Comparison of ENCODE assay signal across 9 cellular contexts in the genomic region with DNA sequence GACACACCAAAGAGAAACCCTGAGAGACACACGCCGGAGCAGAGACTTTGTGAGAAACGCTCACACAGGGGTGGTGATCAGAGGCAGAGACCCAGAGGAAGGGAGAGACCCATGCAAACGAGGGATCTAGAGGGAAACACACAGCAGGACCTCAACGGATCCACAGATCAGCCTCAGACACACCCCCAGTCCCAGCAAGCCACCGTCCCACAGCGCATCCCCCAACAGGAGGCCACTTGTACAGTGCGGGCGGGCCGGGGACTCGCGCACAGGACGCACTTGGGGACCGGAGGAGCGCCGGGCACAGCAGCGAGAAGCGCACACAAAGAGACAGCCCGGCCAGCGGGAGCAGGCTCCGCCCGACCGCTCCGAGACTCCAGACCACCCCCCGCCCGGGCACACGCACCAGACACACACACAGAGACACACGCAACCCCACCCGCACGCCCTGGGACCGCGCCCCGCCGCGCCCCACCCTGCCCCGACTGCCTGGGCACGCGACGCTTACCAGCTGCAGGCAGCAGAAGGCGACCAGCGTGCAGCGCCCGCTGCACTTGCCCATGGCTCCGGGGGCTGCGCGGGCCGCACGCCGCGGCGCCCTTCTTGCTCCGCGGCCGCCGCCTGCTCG. TPM values are rescaled to one million over a fixed set of nuclear protein-coding genes. Genes with fewer than 3 reads are reported as not detected.
DNase-seq lines count a peak whose midpoint lies in the region; ATAC-seq and TF ChIP-seq lines count a peak whose summit lies in the region.
"Had no signal": no experiment of that assay in that cellular context is flagged by ENCODE, and none has a peak within 500 bp of the region (broad histone marks: within the 10 kb centered on the region; RNA-seq: fewer than 3 reads in every experiment).

No MANE protein-coding gene starts in this region.

- no peaks in the 10 kb centered on the region for H3K9me3 Mint-ChIP-seq in endodermal cell

- no peak for TF ChIP-seq EP300 in neural cell (conservative IDR thresholded peaks at IDR 0.05; ENCODE audit: poor library complexity, severe bottlenecking)

- TF ChIP-seq CTCF in endodermal cell (conservative IDR thresholded peaks at IDR 0.05) (no peak), neural cell (IDR thresholded peaks at IDR 0.05; ENCODE audit: poor library complexity, severe bottlenecking) (no peak)

- no peaks in the 10 kb centered on the region for H3F3A ChIP-seq in neural cell (ENCODE audit: insufficient read depth, low read length, poor library complexity, severe bottlenecking)

- peak overlapping the region; percentile 8 for H3K9ac ChIP-seq in endodermal cell (ENCODE audit: extremely low read depth, low read length, poor library complexity, severe bottlenecking)
- H3K9ac ChIP-seq in neural cell (ENCODE audit: low read length): peak overlapping the region; percentile 90

- H3K4me2 ChIP-seq in neural cell (ENCODE audit: low read length): peak overlapping the region; percentile 95

- WGBS in endodermal cell (ENCODE audit: insufficient coverage in 1 of 2, insufficient read length in 1 of 2), 2 experiments: 1 to 5% methylated on average over 8 to 56 of the region's 56 CpGs

- peaks cover 54% of the 10 kb centered on the region for H3K79me2 ChIP-seq in neural cell (replicated peaks; ENCODE audit: insufficient read depth, low read length)

- H3K9me2 ChIP-seq in neural cell (ENCODE audit: insufficient read depth, low read length): no peaks in the 10 kb centered on the region

- H3K9me3 ChIP-seq in endodermal cell (ENCODE audit: control insufficient read depth, low read length) (no peaks in the 10 kb centered on the region), neural cell (ENCODE audit: low read length) (no peaks in the 10 kb centered on the region)

- peak; percentile 53 for TF ChIP-seq RAD21 in neural cell (conservative IDR thresholded peaks at IDR 0.05)

- H3K27ac ChIP-seq in endodermal cell (ENCODE audit: low read depth, low read length): peak overlapping the region; percentile 62
- peak overlapping the region; percentile 82 for H3K27ac ChIP-seq in neural cell (ENCODE audit: low read length)
- H3K27ac ChIP-seq: C4-2B had no signal

- H3K4me1 Mint-ChIP-seq in endodermal cell: peaks cover 13% of the 10 kb centered on the region

- H3K4me3 Mint-ChIP-seq in endodermal cell: peak overlapping the region; percentile 71

- in situ Hi-C loops in ACHN (cut with HindIII; ENCODE audit: low pct_ligation_motif_present, low pct_unique_long_range_greater_than_20kb, low sequenced_read_pairs): no loop called here

- H3K27ac Mint-ChIP-seq in endodermal cell: peak overlapping the region; percentile 39

- peak overlapping the region; percentile 80 for H3K4me3 ChIP-seq in endodermal cell (ENCODE audit: low read length)
- H3K4me3 ChIP-seq in neural cell (ENCODE audit: low read length): peak overlapping the region; percentile 93

- H3K27me3 ChIP-seq in endodermal cell (ENCODE audit: control insufficient read depth, insufficient read depth, low read length, poor library complexity, severe bottlenecking) (peaks cover 26% of the 10 kb centered on the region), neural cell (ENCODE audit: insufficient read depth, low read depth, low read length) (no peaks in the 10 kb centered on the region)

- H4K20me1 ChIP-seq in neural cell (ENCODE audit: insufficient read depth): no peaks in the 10 kb centered on the region

- peaks cover 5% of the 10 kb centered on the region for H3K4me1 ChIP-seq in endodermal cell (ENCODE audit: control insufficient read depth, insufficient read depth, low read length)

- H3K27me3 Mint-ChIP-seq in endodermal cell (ENCODE audit: insufficient read depth): peaks cover 49% of the 10 kb centered on the region

- ATAC-seq in HG02885 (IDR thresholded peaks at IDR 0.05; ENCODE audit: poor library complexity, unreplicated experiment) (no peak), GM21390 (IDR thresholded peaks at IDR 0.05; ENCODE audit: unreplicated experiment) (no peak)

- H3K36me3 ChIP-seq in endodermal cell (ENCODE audit: control insufficient read depth, insufficient read depth, low read length) (no peaks in the 10 kb centered on the region), neural cell (ENCODE audit: insufficient read depth, low read length) (no peaks in the 10 kb centered on the region)

- DNase-seq in NCI-H1092 treated with DMSO at 0.1 percent for 48 hours (lab: John Stamatoyannopoulos, UW) (peak; percentile 57), NCI-H1092 (lab: John Stamatoyannopoulos, UW) (no peak), NCI-H526 (lab: John Stamatoyannopoulos, UW) (peak; percentile 88 to 94), endodermal cell (peak; percentile 85), ACHN (no peak)

- H2AFZ ChIP-seq in neural cell (ENCODE audit: low read depth, low read length): peak overlapping the region; percentile 88

- H3K36me3 Mint-ChIP-seq in endodermal cell (ENCODE audit: low read depth): no peaks in the 10 kb centered on the region

TF ChIP-seq in neural cell, 6 proteins besides CTCF, POLR2A, EP300 and RAD21:
- TF ChIP-seq SMC3 (conservative IDR thresholded peaks at IDR 0.05; ENCODE audit: poor library complexity): peak; percentile 56
- TF ChIP-seq EZH2 (IDR thresholded peaks at IDR 0.05; ENCODE audit: borderline replicate concordance, insufficient read depth, low read length, poor library complexity, severe bottlenecking): no peak
- TF ChIP-seq POLR2AphosphoS5 (IDR thresholded peaks at IDR 0.05): peak; percentile 66
- TF ChIP-seq, protein P1, sequence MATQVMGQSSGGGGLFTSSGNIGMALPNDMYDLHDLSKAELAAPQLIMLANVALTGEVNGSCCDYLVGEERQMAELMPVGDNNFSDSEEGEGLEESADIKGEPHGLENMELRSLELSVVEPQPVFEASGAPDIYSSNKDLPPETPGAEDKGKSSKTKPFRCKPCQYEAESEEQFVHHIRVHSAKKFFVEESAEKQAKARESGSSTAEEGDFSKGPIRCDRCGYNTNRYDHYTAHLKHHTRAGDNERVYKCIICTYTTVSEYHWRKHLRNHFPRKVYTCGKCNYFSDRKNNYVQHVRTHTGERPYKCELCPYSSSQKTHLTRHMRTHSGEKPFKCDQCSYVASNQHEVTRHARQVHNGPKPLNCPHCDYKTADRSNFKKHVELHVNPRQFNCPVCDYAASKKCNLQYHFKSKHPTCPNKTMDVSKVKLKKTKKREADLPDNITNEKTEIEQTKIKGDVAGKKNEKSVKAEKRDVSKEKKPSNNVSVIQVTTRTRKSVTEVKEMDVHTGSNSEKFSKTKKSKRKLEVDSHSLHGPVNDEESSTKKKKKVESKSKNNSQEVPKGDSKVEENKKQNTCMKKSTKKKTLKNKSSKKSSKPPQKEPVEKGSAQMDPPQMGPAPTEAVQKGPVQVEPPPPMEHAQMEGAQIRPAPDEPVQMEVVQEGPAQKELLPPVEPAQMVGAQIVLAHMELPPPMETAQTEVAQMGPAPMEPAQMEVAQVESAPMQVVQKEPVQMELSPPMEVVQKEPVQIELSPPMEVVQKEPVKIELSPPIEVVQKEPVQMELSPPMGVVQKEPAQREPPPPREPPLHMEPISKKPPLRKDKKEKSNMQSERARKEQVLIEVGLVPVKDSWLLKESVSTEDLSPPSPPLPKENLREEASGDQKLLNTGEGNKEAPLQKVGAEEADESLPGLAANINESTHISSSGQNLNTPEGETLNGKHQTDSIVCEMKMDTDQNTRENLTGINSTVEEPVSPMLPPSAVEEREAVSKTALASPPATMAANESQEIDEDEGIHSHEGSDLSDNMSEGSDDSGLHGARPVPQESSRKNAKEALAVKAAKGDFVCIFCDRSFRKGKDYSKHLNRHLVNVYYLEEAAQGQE (IDR thresholded peaks at IDR 0.05; ENCODE audit: borderline replicate concordance): peak; percentile 73
- TF ChIP-seq TAF1 (IDR thresholded peaks at IDR 0.05; ENCODE audit: low read depth): peak; percentile 29
- TF ChIP-seq MXI1 (conservative IDR thresholded peaks at IDR 0.05; ENCODE audit: poor library complexity, severe bottlenecking): peak; percentile 68
TF ChIP-seq in neural cell: peak in this region for 5.

RNA-seq across cellular contexts. Expression of gene NKAIN1, which starts 0.6 kb away (rescaled TPM):
- 10 to 100 TPM in 1 of 2 donors, 1 to 10 TPM in 1; 7.0 to 13.2 TPM for total RNA-seq in endodermal cell
- polyA plus RNA-seq in endodermal cell (2013, experiment 1 of 2): 74.2 TPM
- 73.3 TPM for polyA plus RNA-seq in endodermal cell (2013, experiment 2 of 2)
- 33.4 and 55.3 TPM in 2 replicates for polyA plus RNA-seq in neural cell
- polyA minus RNA-seq in neural cell: 52.8 and 54.5 TPM in 2 replicates

RNA-seq across cellular contexts. Expression of gene SNRNP40, which starts 57.5 kb away (rescaled TPM):
- 100 to 1,000 TPM in 1 of 2 donors, 10 to 100 TPM in 1; 98.6 to 141 TPM for total RNA-seq in endodermal cell
- 83.7 TPM for polyA plus RNA-seq in endodermal cell (2013, experiment 1 of 2)
- 75.8 TPM for polyA plus RNA-seq in endodermal cell (2013, experiment 2 of 2)
- 87.2 and 117 TPM in 2 replicates for polyA plus RNA-seq in neural cell
- polyA minus RNA-seq in neural cell: 106 and 123 TPM in 2 replicates

RNA-seq across cellular contexts. Expression of gene ZCCHC17, which starts 57.7 kb away (rescaled TPM):
- total RNA-seq in endodermal cell: 10 to 100 TPM; 47.6 to 53.8 TPM
- polyA plus RNA-seq in endodermal cell (2013, experiment 1 of 2): 46.0 TPM
- polyA plus RNA-seq in endodermal cell (2013, experiment 2 of 2): 48.9 TPM
- 140 and 146 TPM in 2 replicates for polyA plus RNA-seq in neural cell
- 89.4 and 105 TPM in 2 replicates for polyA minus RNA-seq in neural cell

Comparison
In these comparisons a context has a peak if more than half of its experiments do, and no peak if none do; other contexts are left out.
1. DNase-seq: peak in NCI-H1092 treated with DMSO at 0.1 percent for 48 hours (single experiment), NCI-H526 (2 of 2) and endodermal cell (single experiment); none in NCI-H1092 (single experiment) and ACHN (single experiment).